ENCODE assay signal across 12 cellular contexts in genomic region chr20:40868568-40869223, GRCh38.
DNase-seq lines count a peak whose midpoint lies in the region; ATAC-seq and TF ChIP-seq lines count a peak whose summit lies in the region.
"Had no signal": no experiment of that assay in that cellular context is flagged by ENCODE, and none has a peak within 500 bp of the region (broad histone marks: within the 10 kb centered on the region; RNA-seq: fewer than 3 reads in every experiment).

No MANE protein-coding gene starts in this region.

- peak; percentile 71 for DNase-seq in AG10803 (ENCODE audit: low read depth)
- peak; percentile 31 for DNase-seq in T1000 (lab: John Stamatoyannopoulos, UW)
- DNase-seq in fibroblast of the conjunctiva (ENCODE audit: low read depth): peak; percentile 74
- DNase-seq in osteoblast (ENCODE audit: insufficient read length, low spot score, missing footprints): no peak
- DNase-seq in DMS53 (lab: John Stamatoyannopoulos, UW): no peak
- no peak for DNase-seq in NCI-H345 treated with DMSO at 0.1 percent for 48 hours (lab: John Stamatoyannopoulos, UW; ENCODE audit: unreplicated experiment)
- DNase-seq: activated CD4-positive, alpha-beta T cell treated with anti-CD3 and anti-CD28 coated beads, Interleukin-2, amount 50 U/mL, for 48 hours; NCI-H1930 had no signal

- peak overlapping the region; percentile 23 for H2AFZ ChIP-seq in osteoblast (ENCODE audit: low read length)

- no peaks in the 10 kb centered on the region for H3K36me3 ChIP-seq in osteoblast (ENCODE audit: insufficient read depth, low read length)
- H3K36me3 ChIP-seq: BLaER1 had no signal

- H3K4me1 ChIP-seq in osteoblast (ENCODE audit: insufficient read depth, low read length): peaks cover 12% of the 10 kb centered on the region

- H3K27ac ChIP-seq in osteoblast (ENCODE audit: low read depth, low read length): no peak overlapping the region
- H3K27ac ChIP-seq: BLaER1 had no signal

- H3K9me3 ChIP-seq in osteoblast (ENCODE audit: low read depth, low read length): no peaks in the 10 kb centered on the region
- H3K9me3 ChIP-seq: BLaER1 had no signal

- ATAC-seq in activated CD4-positive, CD25-positive, alpha-beta regulatory T cell treated with anti-CD3 and anti-CD28 coated beads, Interleukin-2, amount 50 U/mL, for 24 hours: no peak
- ATAC-seq in HG03196 (IDR thresholded peaks at IDR 0.05; ENCODE audit: unreplicated experiment): no peak
- ATAC-seq: GM12878 had no signal

- H3K4me3 ChIP-seq in AG10803 (ENCODE audit: low read length): no peak overlapping the region
- H3K4me3 ChIP-seq in osteoblast (ENCODE audit: insufficient read depth, low read length): no peak overlapping the region
- H3K4me3 ChIP-seq: BLaER1, GM12878 had no signal

- no peaks in the 10 kb centered on the region for H4K20me1 ChIP-seq in osteoblast (ENCODE audit: insufficient read depth, low read length)
- H4K20me1 ChIP-seq: BLaER1 had no signal

- no peaks in the 10 kb centered on the region for H3K27me3 ChIP-seq in osteoblast (ENCODE audit: insufficient read depth, low read length)
- H3K27me3 ChIP-seq: BLaER1 had no signal

- peak overlapping the region; percentile 47 for H3K4me2 ChIP-seq in osteoblast (ENCODE audit: insufficient read depth, low read length)
- H3K4me2 ChIP-seq: BLaER1 had no signal

- H3K79me2 ChIP-seq in osteoblast (ENCODE audit: insufficient read depth, low read length): no peaks in the 10 kb centered on the region

- no peak for TF ChIP-seq CTCF in AG10803 (conservative IDR thresholded peaks at IDR 0.05; ENCODE audit: low read length)
- TF ChIP-seq CTCF in osteoblast (IDR thresholded peaks at IDR 0.05; ENCODE audit: extremely low read depth, low read depth, low read length): no peak

Comparison
In these comparisons a context has a peak if more than half of its experiments do, and no peak if none do; other contexts are left out.
1. DNase-seq: peak in AG10803 (single experiment), T1000 (single experiment) and fibroblast of the conjunctiva (single experiment); none in osteoblast (single experiment), DMS53 (single experiment) and NCI-H345 treated with DMSO at 0.1 percent for 48 hours (single experiment).